ENCODE assay signal across 8 cellular contexts in the genomic region with DNA sequence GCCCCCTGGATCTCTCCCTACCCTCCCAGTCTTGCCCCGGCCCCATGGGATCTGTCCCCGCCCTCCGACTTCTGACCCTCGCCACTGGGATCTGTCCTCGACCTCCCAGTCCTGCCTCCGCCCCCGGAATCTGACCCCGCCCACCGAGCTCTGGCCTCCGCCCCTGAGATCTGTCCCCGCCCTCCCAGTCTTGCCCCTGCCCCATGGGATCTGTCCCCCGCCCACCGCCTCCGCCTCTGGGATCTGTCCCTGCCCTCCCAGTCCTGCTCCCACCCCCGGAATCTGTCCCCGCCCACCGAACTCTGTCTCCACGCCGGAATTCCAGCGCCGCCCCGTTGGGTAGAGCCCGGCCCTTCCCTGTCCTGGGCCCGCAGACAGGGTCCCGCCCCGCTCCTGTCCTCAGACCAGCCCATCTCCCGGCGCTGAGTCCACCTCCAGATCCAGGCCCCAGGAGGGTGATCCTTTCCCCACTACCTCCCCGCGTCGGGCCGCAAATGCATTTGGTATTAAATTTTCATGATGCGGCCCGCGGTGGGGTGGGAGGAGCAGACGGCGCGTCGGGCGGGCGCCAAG.
DNase-seq lines count a peak whose midpoint lies in the region; ATAC-seq and TF ChIP-seq lines count a peak whose summit lies in the region.

No MANE protein-coding gene starts in this region.

- no peaks in the 10 kb centered on the region for H3K9me2 ChIP-seq in Loucy (replicated peaks; ENCODE audit: low read depth, low read length)

- H3K36me3 ChIP-seq in Loucy (ENCODE audit: insufficient read depth, low read length), result no peaks in the 10 kb centered on the region
- H3K36me3 ChIP-seq in iPS-20b (ENCODE audit: insufficient read depth, low read depth, low read length), result peaks cover 14% of the 10 kb centered on the region

- no peaks in the 10 kb centered on the region for H3K27me3 ChIP-seq in Loucy (ENCODE audit: insufficient read depth, low read length, poor library complexity, severe bottlenecking)
- peaks cover 45% of the 10 kb centered on the region for H3K27me3 ChIP-seq in iPS-20b (ENCODE audit: insufficient read depth, low read length)

- H3K79me2 ChIP-seq in Loucy (ENCODE audit: insufficient read depth, low read length), result peaks cover 4% of the 10 kb centered on the region; the same call in 1 of the 2 replicates

- H3K27ac ChIP-seq in iPS-20b (ENCODE audit: low read length) (no peak overlapping the region), skin epidermis (peak overlapping the region in 20 of 21 experiments; percentile 58 to 85 (median 79))

- no peak for TF ChIP-seq CTCF in Loucy (conservative IDR thresholded peaks at IDR 0.05; ENCODE audit: low read length)

- H3F3A ChIP-seq in Loucy (ENCODE audit: low read depth), result peaks cover 8% of the 10 kb centered on the region; the same call in 1 of the 2 replicates

- ATAC-seq in GM21619 (IDR thresholded peaks at IDR 0.05; ENCODE audit: unreplicated experiment), result peak; percentile 9
- no peak for ATAC-seq in GM19452 (IDR thresholded peaks at IDR 0.05; ENCODE audit: unreplicated experiment)

- H3K4me3 ChIP-seq in Loucy (ENCODE audit: low read length, poor library complexity, severe bottlenecking), result peak overlapping the region; percentile 90
- H3K4me3 ChIP-seq in iPS-20b (ENCODE audit: low read length), result peak overlapping the region; percentile 84
- H3K4me3 ChIP-seq in skin epidermis, result peak overlapping the region; percentile 51 to 75 (median 63)

- peak overlapping the region; percentile 98 for H2AFZ ChIP-seq in Loucy (ENCODE audit: low read length)

- H3K9ac ChIP-seq in Loucy (ENCODE audit: low read depth, low read length, poor library complexity, severe bottlenecking) (peak overlapping the region; percentile 90), iPS-20b (ENCODE audit: low read depth, low read length) (peak overlapping the region; percentile 72; the same call in 1 of the 2 replicates)

- peaks cover 11% of the 10 kb centered on the region for H4K20me1 ChIP-seq in Loucy (ENCODE audit: insufficient read depth, low read length, poor library complexity, severe bottlenecking)

- peak; percentile 49 for DNase-seq in DMS114 treated with DMSO at 0.1 percent for 48 hours (lab: John Stamatoyannopoulos, UW; ENCODE audit: unreplicated experiment)
- peak; percentile 37 for DNase-seq in T follicular helper cell (ENCODE audit: low read depth)
- peak; percentile 17 for DNase-seq in brain pericyte (ENCODE audit: low read depth, low spot score)

- H3K4me1 ChIP-seq in Loucy (ENCODE audit: insufficient read depth, low read length, poor library complexity, severe bottlenecking) (peaks cover 11% of the 10 kb centered on the region), iPS-20b (ENCODE audit: insufficient read depth, low read length) (peaks cover 13% of the 10 kb centered on the region; the same call in 1 of the 2 replicates)

- H3K4me2 ChIP-seq in Loucy (ENCODE audit: low read depth, low read length, poor library complexity, severe bottlenecking), result peak overlapping the region; percentile 94

- H3K9me3 ChIP-seq in Loucy (ENCODE audit: insufficient read depth, low read depth, low read length) (no peaks in the 10 kb centered on the region), iPS-20b (ENCODE audit: insufficient read depth, low read depth, low read length) (no peaks in the 10 kb centered on the region)
